ENCODE assay signal across 10 cellular contexts in the genomic region with DNA sequence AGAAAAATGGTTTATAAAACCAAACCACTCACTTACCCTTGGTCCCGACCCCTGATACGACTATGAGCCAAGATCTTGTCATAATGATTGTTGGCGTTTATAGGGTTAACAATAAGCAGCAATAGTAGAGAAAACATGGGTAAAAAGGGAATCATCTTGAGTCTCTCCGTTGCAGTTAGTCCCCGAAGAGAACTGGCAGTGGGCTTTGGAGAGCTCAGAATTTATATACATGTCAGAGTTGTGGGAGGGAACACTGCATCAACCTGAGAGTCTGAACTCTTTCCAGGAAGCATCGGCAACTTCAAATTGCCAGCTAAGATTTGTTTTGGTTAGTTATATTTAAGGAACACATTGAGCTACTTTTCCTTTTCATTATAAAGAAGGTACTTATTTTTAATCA. TPM values are rescaled to one million over a fixed set of nuclear protein-coding genes. Genes with fewer than 3 reads are reported as not detected.
DNase-seq lines count a peak whose midpoint lies in the region; ATAC-seq and TF ChIP-seq lines count a peak whose summit lies in the region.
"Had no signal": no experiment of that assay in that cellular context is flagged by ENCODE, and none has a peak within 500 bp of the region (broad histone marks: within the 10 kb centered on the region; RNA-seq: fewer than 3 reads in every experiment).

Gene POSTN, minus strand, starts transcription at position 197 of the 400 bp plus-strand sequence. Its CDS starts 42 bp downstream, at position 155.

- no peaks in the 10 kb centered on the region for H3K79me1 ChIP-seq in mesenchymal stem cell (replicated peaks; ENCODE audit: low read length, poor library complexity, severe bottlenecking)

- no peak within 1 kb of the TSS for H2AK5ac ChIP-seq in mesenchymal stem cell (ENCODE audit: low read length, severe bottlenecking)

- CTCF ChIA-PET in CD4-positive, alpha-beta T cell (lab: Charles Lee) = no interaction called here

- no peak within 1 kb of the TSS for H3K4ac ChIP-seq in mesenchymal stem cell (ENCODE audit: low read depth in 1 of 2, low read length in 2 of 2)

- no peak within 1 kb of the TSS for H3K14ac ChIP-seq in mesenchymal stem cell (ENCODE audit: low read length in 2 of 2)

- H3K23ac ChIP-seq in mesenchymal stem cell (ENCODE audit: low read length in 2 of 2) = no peak within 1 kb of the TSS

- H3K4me1 ChIP-seq in mesenchymal stem cell (ENCODE audit: control insufficient read depth, insufficient read depth, low read depth, low read length) = no peaks in the 10 kb centered on the region
- H3K4me1 ChIP-seq in subcutaneous abdominal adipose tissue (ENCODE audit: control insufficient read depth in 5 of 5, insufficient read depth in 5 of 5, low read length in 5 of 5) = no peaks in the 10 kb centered on the region

- H4K8ac ChIP-seq in mesenchymal stem cell (ENCODE audit: low read length) = no peak within 1 kb of the TSS

- H2BK12ac ChIP-seq in mesenchymal stem cell (ENCODE audit: low read length in 2 of 2) = no peak within 1 kb of the TSS

- POLR2A ChIA-PET in CD4-positive, alpha-beta T cell (lab: Charles Lee) = no interaction called here

- no peaks in the 10 kb centered on the region for H3K9me3 Mint-ChIP-seq in CD4-positive, alpha-beta T cell

- H3K36me3 ChIP-seq in mesenchymal stem cell (ENCODE audit: control insufficient read depth in 1 of 2, insufficient read depth in 2 of 2, low read depth in 1 of 2, low read length in 2 of 2) = no peaks in the 10 kb centered on the region
- no peaks in the 10 kb centered on the region for H3K36me3 ChIP-seq in subcutaneous abdominal adipose tissue (ENCODE audit: control insufficient read depth in 5 of 5, insufficient read depth in 5 of 5, low read length in 5 of 5)

- DNase-seq in NCI-H2227 (lab: John Stamatoyannopoulos, UW; ENCODE audit: unreplicated experiment) (peak; percentile 12), mesenchymal stem cell (peak; percentile 25), SW480 (ENCODE audit: low spot score) (no peak), NCI-H2171 (lab: John Stamatoyannopoulos, UW) (no peak)
- no peak for DNase-seq in CD4-positive, alpha-beta T cell
- DNase-seq: effector CD4-positive, alpha-beta T cell; NCI-H1417 had no signal

- 37% methylated on average over 5 of the region's 6 CpGs for WGBS in mesenchymal stem cell

- H2AFZ ChIP-seq in mesenchymal stem cell (ENCODE audit: low read depth, low read length) = no peak within 1 kb of the TSS

- H3K4me1 Mint-ChIP-seq in CD4-positive, alpha-beta T cell (ENCODE audit: low read depth) = no peaks in the 10 kb centered on the region

- TF ChIP-seq CTCF in CD4-positive, alpha-beta T cell (IDR thresholded peaks at IDR 0.05) = no peak

- intact Hi-C loops in CD4-positive, alpha-beta T cell (cut with DNase I, micrococcal nuclease) = no loop called here

- H3K4me2 ChIP-seq in mesenchymal stem cell (ENCODE audit: low read length, poor library complexity, severe bottlenecking) = no peak within 1 kb of the TSS

- no peak within 1 kb of the TSS for H2BK120ac ChIP-seq in mesenchymal stem cell (ENCODE audit: low read depth, low read length)

- H3K4me3 Mint-ChIP-seq in CD4-positive, alpha-beta T cell = no peak within 1 kb of the TSS

- ATAC-seq in HG03097 (IDR thresholded peaks at IDR 0.05; ENCODE audit: low FRiP score, unreplicated experiment) = no peak
- no peak for ATAC-seq in CD4-positive, alpha-beta T cell (ENCODE audit: poor library complexity)

- no peaks in the 10 kb centered on the region for H3K9me3 ChIP-seq in mesenchymal stem cell (ENCODE audit: control insufficient read depth, low read length)
- no peaks in the 10 kb centered on the region for H3K9me3 ChIP-seq in subcutaneous abdominal adipose tissue (ENCODE audit: control insufficient read depth in 5 of 5, low read length in 5 of 5)
- no peaks in the 10 kb centered on the region for H3K9me3 ChIP-seq in CD4-positive, alpha-beta T cell (ENCODE audit: control insufficient read depth, low read length)

- no peak within 1 kb of the TSS for H3K27ac ChIP-seq in mesenchymal stem cell (ENCODE audit: low read length, poor library complexity, severe bottlenecking)
- no peak within 1 kb of the TSS for H3K27ac ChIP-seq in subcutaneous abdominal adipose tissue (ENCODE audit: low read depth, low read length)
- no peak within 1 kb of the TSS for H3K27ac ChIP-seq in CD4-positive, alpha-beta T cell (ENCODE audit: low read depth, low read length)

- no peaks in the 10 kb centered on the region for H3K27me3 Mint-ChIP-seq in CD4-positive, alpha-beta T cell

- H3K9ac ChIP-seq in mesenchymal stem cell (ENCODE audit: low read length) (peak within 1 kb of the TSS; percentile 58), subcutaneous abdominal adipose tissue (ENCODE audit: low read length in 5 of 5) (no peak within 1 kb of the TSS)

- no peak within 1 kb of the TSS for H4K91ac ChIP-seq in mesenchymal stem cell (ENCODE audit: low read length)

- no peak within 1 kb of the TSS for H3K27ac Mint-ChIP-seq in CD4-positive, alpha-beta T cell

- no peaks in the 10 kb centered on the region for H3K36me3 Mint-ChIP-seq in CD4-positive, alpha-beta T cell (ENCODE audit: low read depth)

- H3K4me3 ChIP-seq in mesenchymal stem cell (ENCODE audit: insufficient read depth in 1 of 2, low read depth in 1 of 2, low read length in 2 of 2) = peak within 1 kb of the TSS in 1 of 2 experiments; percentile 45
- H3K4me3 ChIP-seq in subcutaneous abdominal adipose tissue (ENCODE audit: low read depth in 1 of 5, low read length in 5 of 5) = peak within 1 kb of the TSS in 3 of 5 donors; percentile 31 to 61 (median 38)

- H2BK5ac ChIP-seq in mesenchymal stem cell (ENCODE audit: low read depth, low read length, poor library complexity, severe bottlenecking) = no peak within 1 kb of the TSS

- no peaks in the 10 kb centered on the region for H3K27me3 ChIP-seq in mesenchymal stem cell (ENCODE audit: control insufficient read depth in 1 of 2, insufficient read depth in 1 of 2, low read length in 2 of 2)
- H3K27me3 ChIP-seq in subcutaneous abdominal adipose tissue (ENCODE audit: control insufficient read depth in 5 of 5, insufficient read depth in 4 of 5, low read length in 5 of 5) = peaks cover 0 to 2% (median 0%) of the 10 kb centered on the region in 5 donors
- H3K27me3 ChIP-seq in CD4-positive, alpha-beta T cell (ENCODE audit: control insufficient read depth, insufficient read depth, low read length) = no peaks in the 10 kb centered on the region

- peak within 1 kb of the TSS in 1 of 2 experiments; percentile 8 for H3K18ac ChIP-seq in mesenchymal stem cell (ENCODE audit: low read depth in 1 of 2, low read length in 2 of 2)

- H2BK15ac ChIP-seq in mesenchymal stem cell (ENCODE audit: low read depth, poor library complexity, severe bottlenecking) = no peak within 1 kb of the TSS

- in situ Hi-C loops in endometrial microvascular endothelial cells (cut with HindIII; ENCODE audit: inconsistent ontology term, low pct_unique_long_range_greater_than_20kb, low sequenced_read_pairs) = no loop called here

RNA-seq across cellular contexts. Expression of gene POSTN, which starts in this region (rescaled TPM):
- 14.8 TPM for total RNA-seq in endometrial microvascular endothelial cells (ENCODE audit: inconsistent ontology term)
- polyA plus RNA-seq in mesenchymal stem cell (2013, experiment 1 of 2) = 396 TPM
- polyA plus RNA-seq in mesenchymal stem cell (2013, experiment 2 of 2) = 397 TPM
- not detected for total RNA-seq in CD4-positive, alpha-beta T cell

Comparison
In these comparisons a context has a peak if more than half of its experiments do, and no peak if none do; other contexts are left out.
1. RNA of gene POSTN (total RNA-seq): 14.8 TPM in endometrial microvascular endothelial cells (single experiment); not detected in CD4-positive, alpha-beta T cell; every median in the first group is over 10 times any median in the second.
2. DNase-seq: peak in NCI-H2227 (single experiment) and mesenchymal stem cell (single experiment); none in SW480 (single experiment), NCI-H2171 (single experiment) and CD4-positive, alpha-beta T cell (0 of 10).